ENCODE assay signal across 1 cellular context in genomic region chr4:86972997-86973396, GRCh38.
TF ChIP-seq lines count a peak whose summit lies in the region.

No MANE protein-coding gene starts in this region.

TF ChIP-seq in HepG2, 621 proteins besides CTCF, POLR2A, EP300 and RAD21 (continued from another document and continues in another):
- TF ChIP-seq, protein P1, sequence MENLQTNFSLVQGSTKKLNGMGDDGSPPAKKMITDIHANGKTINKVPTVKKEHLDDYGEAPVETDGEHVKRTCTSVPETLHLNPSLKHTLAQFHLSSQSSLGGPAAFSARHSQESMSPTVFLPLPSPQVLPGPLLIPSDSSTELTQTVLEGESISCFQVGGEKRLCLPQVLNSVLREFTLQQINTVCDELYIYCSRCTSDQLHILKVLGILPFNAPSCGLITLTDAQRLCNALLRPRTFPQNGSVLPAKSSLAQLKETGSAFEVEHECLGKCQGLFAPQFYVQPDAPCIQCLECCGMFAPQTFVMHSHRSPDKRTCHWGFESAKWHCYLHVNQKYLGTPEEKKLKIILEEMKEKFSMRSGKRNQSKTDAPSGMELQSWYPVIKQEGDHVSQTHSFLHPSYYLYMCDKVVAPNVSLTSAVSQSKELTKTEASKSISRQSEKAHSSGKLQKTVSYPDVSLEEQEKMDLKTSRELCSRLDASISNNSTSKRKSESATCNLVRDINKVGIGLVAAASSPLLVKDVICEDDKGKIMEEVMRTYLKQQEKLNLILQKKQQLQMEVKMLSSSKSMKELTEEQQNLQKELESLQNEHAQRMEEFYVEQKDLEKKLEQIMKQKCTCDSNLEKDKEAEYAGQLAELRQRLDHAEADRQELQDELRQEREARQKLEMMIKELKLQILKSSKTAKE (CRISPR knock-in tag; IDR thresholded peaks at IDR 0.05; ENCODE audit: borderline replicate concordance), result peak; percentile 28; the same call in 1 of the 2 replicates
- TF ChIP-seq, protein P2, sequence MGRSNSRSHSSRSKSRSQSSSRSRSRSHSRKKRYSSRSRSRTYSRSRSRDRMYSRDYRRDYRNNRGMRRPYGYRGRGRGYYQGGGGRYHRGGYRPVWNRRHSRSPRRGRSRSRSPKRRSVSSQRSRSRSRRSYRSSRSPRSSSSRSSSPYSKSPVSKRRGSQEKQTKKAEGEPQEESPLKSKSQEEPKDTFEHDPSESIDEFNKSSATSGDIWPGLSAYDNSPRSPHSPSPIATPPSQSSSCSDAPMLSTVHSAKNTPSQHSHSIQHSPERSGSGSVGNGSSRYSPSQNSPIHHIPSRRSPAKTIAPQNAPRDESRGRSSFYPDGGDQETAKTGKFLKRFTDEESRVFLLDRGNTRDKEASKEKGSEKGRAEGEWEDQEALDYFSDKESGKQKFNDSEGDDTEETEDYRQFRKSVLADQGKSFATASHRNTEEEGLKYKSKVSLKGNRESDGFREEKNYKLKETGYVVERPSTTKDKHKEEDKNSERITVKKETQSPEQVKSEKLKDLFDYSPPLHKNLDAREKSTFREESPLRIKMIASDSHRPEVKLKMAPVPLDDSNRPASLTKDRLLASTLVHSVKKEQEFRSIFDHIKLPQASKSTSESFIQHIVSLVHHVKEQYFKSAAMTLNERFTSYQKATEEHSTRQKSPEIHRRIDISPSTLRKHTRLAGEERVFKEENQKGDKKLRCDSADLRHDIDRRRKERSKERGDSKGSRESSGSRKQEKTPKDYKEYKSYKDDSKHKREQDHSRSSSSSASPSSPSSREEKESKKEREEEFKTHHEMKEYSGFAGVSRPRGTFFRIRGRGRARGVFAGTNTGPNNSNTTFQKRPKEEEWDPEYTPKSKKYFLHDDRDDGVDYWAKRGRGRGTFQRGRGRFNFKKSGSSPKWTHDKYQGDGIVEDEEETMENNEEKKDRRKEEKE (IDR thresholded peaks at IDR 0.05), result no peak
- TF ChIP-seq ATF7 (IDR thresholded peaks at IDR 0.05), result no peak
- no peak for TF ChIP-seq ATF7 (CRISPR knock-in tag; IDR thresholded peaks at IDR 0.05)
- peak; percentile 97 for TF ChIP-seq ZNF710 (CRISPR knock-in tag; IDR thresholded peaks at IDR 0.05; ENCODE audit: borderline replicate concordance)
- peak; percentile 34; the same call in 1 of the 2 replicates for TF ChIP-seq THAP11 (CRISPR knock-in tag; IDR thresholded peaks at IDR 0.05)
- TF ChIP-seq MEF2D (CRISPR knock-in tag; IDR thresholded peaks at IDR 0.05), result peak; percentile 69
- TF ChIP-seq, protein P3, sequence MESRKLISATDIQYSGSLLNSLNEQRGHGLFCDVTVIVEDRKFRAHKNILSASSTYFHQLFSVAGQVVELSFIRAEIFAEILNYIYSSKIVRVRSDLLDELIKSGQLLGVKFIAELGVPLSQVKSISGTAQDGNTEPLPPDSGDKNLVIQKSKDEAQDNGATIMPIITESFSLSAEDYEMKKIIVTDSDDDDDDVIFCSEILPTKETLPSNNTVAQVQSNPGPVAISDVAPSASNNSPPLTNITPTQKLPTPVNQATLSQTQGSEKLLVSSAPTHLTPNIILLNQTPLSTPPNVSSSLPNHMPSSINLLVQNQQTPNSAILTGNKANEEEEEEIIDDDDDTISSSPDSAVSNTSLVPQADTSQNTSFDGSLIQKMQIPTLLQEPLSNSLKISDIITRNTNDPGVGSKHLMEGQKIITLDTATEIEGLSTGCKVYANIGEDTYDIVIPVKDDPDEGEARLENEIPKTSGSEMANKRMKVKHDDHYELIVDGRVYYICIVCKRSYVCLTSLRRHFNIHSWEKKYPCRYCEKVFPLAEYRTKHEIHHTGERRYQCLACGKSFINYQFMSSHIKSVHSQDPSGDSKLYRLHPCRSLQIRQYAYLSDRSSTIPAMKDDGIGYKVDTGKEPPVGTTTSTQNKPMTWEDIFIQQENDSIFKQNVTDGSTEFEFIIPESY (CRISPR knock-in tag; IDR thresholded peaks at IDR 0.05), result peak; percentile 33; the same call in 1 of the 2 replicates
- peak; percentile 88 for TF ChIP-seq PPARG (CRISPR knock-in tag; conservative IDR thresholded peaks at IDR 0.05)
- TF ChIP-seq ZKSCAN5 (CRISPR knock-in tag; IDR thresholded peaks at IDR 0.05), result no peak
- TF ChIP-seq ZBTB38 (CRISPR knock-in tag; IDR thresholded peaks at IDR 0.05), result 0 out of 2 replicates have a peak, but pooled peaks have one; percentile 37
- TF ChIP-seq SIX1 (CRISPR knock-in tag; IDR thresholded peaks at IDR 0.05; ENCODE audit: borderline replicate concordance), result 0 out of 2 replicates have a peak, but pooled peaks have one; percentile 32
- peak; percentile 79 for TF ChIP-seq HDAC1 (CRISPR knock-in tag; IDR thresholded peaks at IDR 0.05)
- TF ChIP-seq ZSCAN30 (CRISPR knock-in tag; IDR thresholded peaks at IDR 0.05), result no peak
- TF ChIP-seq NR2F2 (IDR thresholded peaks at IDR 0.05; ENCODE audit: borderline replicate concordance, low read depth), result peak; percentile 91
- no peak for TF ChIP-seq RBM22 (optimal IDR thresholded peaks at IDR 0.05; ENCODE audit: low read length)
- TF ChIP-seq, protein P4, sequence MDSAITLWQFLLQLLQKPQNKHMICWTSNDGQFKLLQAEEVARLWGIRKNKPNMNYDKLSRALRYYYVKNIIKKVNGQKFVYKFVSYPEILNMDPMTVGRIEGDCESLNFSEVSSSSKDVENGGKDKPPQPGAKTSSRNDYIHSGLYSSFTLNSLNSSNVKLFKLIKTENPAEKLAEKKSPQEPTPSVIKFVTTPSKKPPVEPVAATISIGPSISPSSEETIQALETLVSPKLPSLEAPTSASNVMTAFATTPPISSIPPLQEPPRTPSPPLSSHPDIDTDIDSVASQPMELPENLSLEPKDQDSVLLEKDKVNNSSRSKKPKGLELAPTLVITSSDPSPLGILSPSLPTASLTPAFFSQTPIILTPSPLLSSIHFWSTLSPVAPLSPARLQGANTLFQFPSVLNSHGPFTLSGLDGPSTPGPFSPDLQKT (CRISPR knock-in tag; IDR thresholded peaks at IDR 0.05; ENCODE audit: borderline replicate concordance), result no peak
- no peak for TF ChIP-seq ZSCAN5A (CRISPR knock-in tag; IDR thresholded peaks at IDR 0.05; ENCODE audit: borderline replicate concordance)
- peak; percentile 98 for TF ChIP-seq PATZ1 (CRISPR knock-in tag; IDR thresholded peaks at IDR 0.05)
- no peak for TF ChIP-seq NPAS2 (CRISPR knock-in tag; IDR thresholded peaks at IDR 0.05; ENCODE audit: borderline replicate concordance)
- TF ChIP-seq EED (CRISPR knock-in tag; IDR thresholded peaks at IDR 0.05), result no peak
- peak; percentile 95 for TF ChIP-seq ARID5B (CRISPR knock-in tag; IDR thresholded peaks at IDR 0.05)
- TF ChIP-seq MED1 (CRISPR knock-in tag; IDR thresholded peaks at IDR 0.05), result peak; percentile 93
- TF ChIP-seq KDM3A (CRISPR knock-in tag; IDR thresholded peaks at IDR 0.05; ENCODE audit: low read depth), result 0 out of 2 replicates have a peak, but pooled peaks have one; percentile 36
- TF ChIP-seq, protein P5, sequence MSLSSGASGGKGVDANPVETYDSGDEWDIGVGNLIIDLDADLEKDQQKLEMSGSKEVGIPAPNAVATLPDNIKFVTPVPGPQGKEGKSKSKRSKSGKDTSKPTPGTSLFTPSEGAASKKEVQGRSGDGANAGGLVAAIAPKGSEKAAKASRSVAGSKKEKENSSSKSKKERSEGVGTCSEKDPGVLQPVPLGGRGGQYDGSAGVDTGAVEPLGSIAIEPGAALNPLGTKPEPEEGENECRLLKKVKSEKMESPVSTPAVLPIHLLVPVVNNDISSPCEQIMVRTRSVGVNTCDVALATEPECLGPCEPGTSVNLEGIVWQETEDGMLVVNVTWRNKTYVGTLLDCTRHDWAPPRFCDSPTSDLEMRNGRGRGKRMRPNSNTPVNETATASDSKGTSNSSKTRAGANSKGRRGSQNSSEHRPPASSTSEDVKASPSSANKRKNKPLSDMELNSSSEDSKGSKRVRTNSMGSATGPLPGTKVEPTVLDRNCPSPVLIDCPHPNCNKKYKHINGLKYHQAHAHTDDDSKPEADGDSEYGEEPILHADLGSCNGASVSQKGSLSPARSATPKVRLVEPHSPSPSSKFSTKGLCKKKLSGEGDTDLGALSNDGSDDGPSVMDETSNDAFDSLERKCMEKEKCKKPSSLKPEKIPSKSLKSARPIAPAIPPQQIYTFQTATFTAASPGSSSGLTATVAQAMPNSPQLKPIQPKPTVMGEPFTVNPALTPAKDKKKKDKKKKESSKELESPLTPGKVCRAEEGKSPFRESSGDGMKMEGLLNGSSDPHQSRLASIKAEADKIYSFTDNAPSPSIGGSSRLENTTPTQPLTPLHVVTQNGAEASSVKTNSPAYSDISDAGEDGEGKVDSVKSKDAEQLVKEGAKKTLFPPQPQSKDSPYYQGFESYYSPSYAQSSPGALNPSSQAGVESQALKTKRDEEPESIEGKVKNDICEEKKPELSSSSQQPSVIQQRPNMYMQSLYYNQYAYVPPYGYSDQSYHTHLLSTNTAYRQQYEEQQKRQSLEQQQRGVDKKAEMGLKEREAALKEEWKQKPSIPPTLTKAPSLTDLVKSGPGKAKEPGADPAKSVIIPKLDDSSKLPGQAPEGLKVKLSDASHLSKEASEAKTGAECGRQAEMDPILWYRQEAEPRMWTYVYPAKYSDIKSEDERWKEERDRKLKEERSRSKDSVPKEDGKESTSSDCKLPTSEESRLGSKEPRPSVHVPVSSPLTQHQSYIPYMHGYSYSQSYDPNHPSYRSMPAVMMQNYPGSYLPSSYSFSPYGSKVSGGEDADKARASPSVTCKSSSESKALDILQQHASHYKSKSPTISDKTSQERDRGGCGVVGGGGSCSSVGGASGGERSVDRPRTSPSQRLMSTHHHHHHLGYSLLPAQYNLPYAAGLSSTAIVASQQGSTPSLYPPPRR (CRISPR knock-in tag; IDR thresholded peaks at IDR 0.05; ENCODE audit: borderline replicate concordance), result peak; percentile 76; the same call in 1 of the 2 replicates
- TF ChIP-seq, protein P6, sequence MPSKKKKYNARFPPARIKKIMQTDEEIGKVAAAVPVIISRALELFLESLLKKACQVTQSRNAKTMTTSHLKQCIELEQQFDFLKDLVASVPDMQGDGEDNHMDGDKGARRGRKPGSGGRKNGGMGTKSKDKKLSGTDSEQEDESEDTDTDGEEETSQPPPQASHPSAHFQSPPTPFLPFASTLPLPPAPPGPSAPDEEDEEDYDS (CRISPR knock-in tag; IDR thresholded peaks at IDR 0.05), result peak; percentile 43; the same call in 1 of the 2 replicates
- no peak for TF ChIP-seq ZNF780A (CRISPR knock-in tag; IDR thresholded peaks at IDR 0.05)
- 0 out of 2 replicates have a peak, but pooled peaks have one; percentile 39 for TF ChIP-seq TCF7 (IDR thresholded peaks at IDR 0.05; ENCODE audit: low read depth)
- no peak for TF ChIP-seq PHF5A (CRISPR knock-in tag; IDR thresholded peaks at IDR 0.05; ENCODE audit: low read depth, unreplicated experiment)
